In genomic region chr6:148837941-148838340, GRCh38 we compare ENCODE assay signal across 15 cellular contexts.
DNase-seq lines count a peak whose midpoint lies in the region; ATAC-seq and TF ChIP-seq lines count a peak whose summit lies in the region.
"Had no signal": no experiment of that assay in that cellular context is flagged by ENCODE, and none has a peak within 500 bp of the region (broad histone marks: within the 10 kb centered on the region; RNA-seq: fewer than 3 reads in every experiment).

No MANE protein-coding gene starts in this region.

- H3K9me3 ChIP-seq in H9 (ENCODE audit: control insufficient read depth, low read depth, low read length) = no peaks in the 10 kb centered on the region
- no peaks in the 10 kb centered on the region for H3K9me3 ChIP-seq in PC-9 (ENCODE audit: insufficient read depth, low read depth)
- H3K9me3 ChIP-seq in esophagus muscularis mucosa = no peaks in the 10 kb centered on the region
- H3K9me3 ChIP-seq in hepatocyte (ENCODE audit: low read depth) = no peaks in the 10 kb centered on the region
- H3K9me3 ChIP-seq: BLaER1 had no signal

- H3K27me3 Mint-ChIP-seq in H9 (ENCODE audit: low read depth) = no peaks in the 10 kb centered on the region
- no peaks in the 10 kb centered on the region for H3K27me3 Mint-ChIP-seq in stimulated activated memory B cell treated with anti-CD40 and anti-IgM and Interleukin-4, amounts not matched to agents 10 μg/mL and 1 μg/mL and 100 μg/mL, for 72 hours
- H3K27me3 Mint-ChIP-seq: CD8-positive, alpha-beta memory T cell had no signal

- H3K14ac ChIP-seq in H9 (ENCODE audit: insufficient read depth, low read length) = peak overlapping the region; percentile 77; the same call in 1 of the 2 replicates

- H3K9me2 ChIP-seq in PC-9 (ENCODE audit: insufficient read depth) = no peaks in the 10 kb centered on the region
- no peaks in the 10 kb centered on the region for H3K9me2 ChIP-seq in hepatocyte (replicated peaks; ENCODE audit: insufficient read depth)

- H3K79me2 ChIP-seq in H9 (ENCODE audit: insufficient read depth, low read length) (peaks cover 18% of the 10 kb centered on the region; the same call in 1 of the 2 replicates), PC-9 (ENCODE audit: low read depth) (no peaks in the 10 kb centered on the region), hepatocyte (peaks cover 12% of the 10 kb centered on the region)

- H3K9me3 Mint-ChIP-seq in H9 = no peaks in the 10 kb centered on the region
- no peaks in the 10 kb centered on the region for H3K9me3 Mint-ChIP-seq in stimulated activated memory B cell treated with anti-CD40 and anti-IgM and Interleukin-4, amounts not matched to agents 10 μg/mL and 1 μg/mL and 100 μg/mL, for 72 hours
- H3K9me3 Mint-ChIP-seq: CD8-positive, alpha-beta memory T cell had no signal

- no CpG with 5 or more reads among the region's 5 CpGs for WGBS in H9 (ENCODE audit: extremely low coverage, insufficient read length, low lambda C conversion rate)
- WGBS in esophagus muscularis mucosa = 83% methylated on average over 5 of the region's 5 CpGs
- WGBS in hepatocyte (ENCODE audit: low lambda C conversion rate, missing lambda C conversion rate) = 88% methylated on average over 5 of the region's 5 CpGs

- H3T11ph ChIP-seq in H9 (ENCODE audit: low read length) = no peak overlapping the region

- H3K4me1 ChIP-seq in H9 (ENCODE audit: insufficient read depth, low read length) (peaks cover 6% of the 10 kb centered on the region; the same call in 1 of the 2 replicates), PC-9 (replicated peaks; ENCODE audit: insufficient read depth) (peaks cover 43% of the 10 kb centered on the region), esophagus muscularis mucosa (peaks cover 0 to 9% (median 4%) of the 10 kb centered on the region in 4 donors), hepatocyte (ENCODE audit: insufficient read depth) (peaks cover 7% of the 10 kb centered on the region)
- H3K4me1 ChIP-seq: BLaER1 had no signal

- no peak for TF ChIP-seq POLR2A in esophagus muscularis mucosa (IDR thresholded peaks at IDR 0.05; ENCODE audit: low read depth)

- peaks cover 8% of the 10 kb centered on the region for H3K79me1 ChIP-seq in H9 (ENCODE audit: insufficient read depth, low read depth, low read length, poor library complexity, severe bottlenecking)

- peak overlapping the region in 2 of 3 experiments; percentile 53; a peak in 3 of 7 replicates for H3K27ac Mint-ChIP-seq in H9
- peak overlapping the region; percentile 53 for H3K27ac Mint-ChIP-seq in stimulated activated memory B cell treated with anti-CD40 and anti-IgM and Interleukin-4, amounts not matched to agents 10 μg/mL and 1 μg/mL and 100 μg/mL, for 72 hours

- TF ChIP-seq CTCF in H9 (conservative IDR thresholded peaks at IDR 0.05) (no peak), PC-9 (conservative IDR thresholded peaks at IDR 0.05) (no peak), esophagus muscularis mucosa (IDR thresholded peaks at IDR 0.05) (no peak), coronary artery (IDR thresholded peaks at IDR 0.05) (no peak), hepatocyte (IDR thresholded peaks at IDR 0.05; ENCODE audit: poor library complexity) (no peak)

- ATAC-seq in stimulated activated memory B cell treated with anti-CD40 and anti-IgM and Interleukin-4, amounts not matched to agents 10 μg/mL and 1 μg/mL and 100 μg/mL, for 72 hours = no peak

- no peaks in the 10 kb centered on the region for H3K27me3 ChIP-seq in H9 (ENCODE audit: insufficient read depth, low read length)
- no peaks in the 10 kb centered on the region for H3K27me3 ChIP-seq in PC-9 (ENCODE audit: insufficient read depth, low read depth)
- no peaks in the 10 kb centered on the region for H3K27me3 ChIP-seq in esophagus muscularis mucosa
- no peaks in the 10 kb centered on the region for H3K27me3 ChIP-seq in hepatocyte
- H3K27me3 ChIP-seq: BLaER1 had no signal

- no peak overlapping the region for H3K56ac ChIP-seq in H9 (ENCODE audit: insufficient read length, low read depth, low read length)

- H2AFZ ChIP-seq in H9 (ENCODE audit: low read length) = no peak overlapping the region
- H2AFZ ChIP-seq in PC-9 = no peak overlapping the region
- no peak overlapping the region for H2AFZ ChIP-seq in hepatocyte

- H3K4me2 ChIP-seq in H9 (ENCODE audit: insufficient read depth, insufficient read length, low read length) = no peak overlapping the region
- H3K4me2 ChIP-seq in PC-9 = peak overlapping the region; percentile 37
- H3K4me2 ChIP-seq in hepatocyte = no peak overlapping the region
- H3K4me2 ChIP-seq: BLaER1, KMS-11 had no signal

- no peak overlapping the region for H4K91ac ChIP-seq in H9 (ENCODE audit: insufficient read length, low read depth, low read length)

- H4K8ac ChIP-seq in H9 (replicated peaks; ENCODE audit: insufficient read length, low read depth, low read length) = no peak overlapping the region

- POLR2A ChIA-PET in PC-9 (lab: Charles Lee; ENCODE audit: unreplicated experiment) = no interaction called here

- no peak overlapping the region for H4K5ac ChIP-seq in H9 (ENCODE audit: insufficient read length, low read depth, low read length)

- H2BK120ac ChIP-seq in H9 (ENCODE audit: low read depth, low read length, poor library complexity, severe bottlenecking) = no peak overlapping the region

- BruUV-seq in PC-9 (replicated peaks; lab: Mats Ljungman, UMichigan) = no TSS peak

- CTCF ChIA-PET in PC-9 (lab: Charles Lee) = no interaction called here

- H3K4ac ChIP-seq in H9 (ENCODE audit: low read depth, low read length) = no peak overlapping the region

- H3K27ac ChIP-seq in H9 (ENCODE audit: insufficient read length, low read depth, low read length) = no peak overlapping the region
- peak overlapping the region; percentile 47 for H3K27ac ChIP-seq in PC-9
- no peak overlapping the region for H3K27ac ChIP-seq in esophagus muscularis mucosa (replicated peaks in 1 of 4)
- H3K27ac ChIP-seq in coronary artery = no peak overlapping the region
- no peak overlapping the region for H3K27ac ChIP-seq in hepatocyte
- H3K27ac ChIP-seq: BLaER1, KMS-11 had no signal

- H2BK15ac ChIP-seq in H9 (ENCODE audit: low read depth, low read length) = no peak overlapping the region

- H3K4me3 ChIP-seq in PC-9 = no peak overlapping the region
- no peak overlapping the region for H3K4me3 ChIP-seq in esophagus muscularis mucosa
- H3K4me3 ChIP-seq in coronary artery = no peak overlapping the region
- no peak overlapping the region for H3K4me3 ChIP-seq in hepatocyte
- H3K4me3 ChIP-seq: BLaER1 had no signal

- H3F3A ChIP-seq in PC-9 (ENCODE audit: insufficient read depth, low read depth) = peaks cover 3% of the 10 kb centered on the region; the same call in 1 of the 2 replicates

- peaks cover 49 to 50% of the 10 kb centered on the region in 2 experiments for H3K4me1 Mint-ChIP-seq in H9
- peaks cover 49% of the 10 kb centered on the region for H3K4me1 Mint-ChIP-seq in stimulated activated memory B cell treated with anti-CD40 and anti-IgM and Interleukin-4, amounts not matched to agents 10 μg/mL and 1 μg/mL and 100 μg/mL, for 72 hours

- H4K20me1 ChIP-seq in H9 (ENCODE audit: control insufficient read depth, insufficient read depth, insufficient read length) (no peaks in the 10 kb centered on the region), PC-9 (ENCODE audit: insufficient read depth) (no peaks in the 10 kb centered on the region), hepatocyte (ENCODE audit: insufficient read depth, poor library complexity, severe bottlenecking) (no peaks in the 10 kb centered on the region)

- no peak overlapping the region for H2AK5ac ChIP-seq in H9 (ENCODE audit: insufficient read length, low read length)

- no peak for DNase-seq in H9
- DNase-seq in PC-9 = peak; percentile 79 to 91
- DNase-seq in esophagus muscularis mucosa (ENCODE audit: extremely low spot score) = peak; percentile 85
- no peak for DNase-seq in cerebellum (ENCODE audit: low spot score)
- DNase-seq in coronary artery (ENCODE audit: low spot score) = no peak
- DNase-seq in hepatocyte (ENCODE audit: low spot score) = no peak
- DNase-seq: CD8-positive, alpha-beta memory T cell; MM.1S; NCI-H1105; NCI-H1694 treated with DMSO at 0.1 percent for 48 hours; NCI-H345; NCI-H526 treated with DMSO at 0.1 percent for 48 hours had no signal

- no peak overlapping the region for H3K23ac ChIP-seq in H9 (ENCODE audit: insufficient read length, low read depth, low read length)

- no peaks in the 10 kb centered on the region for H3K36me3 Mint-ChIP-seq in H9 (ENCODE audit: insufficient read depth in 1 of 3, low read depth in 3 of 3)
- H3K36me3 Mint-ChIP-seq in stimulated activated memory B cell treated with anti-CD40 and anti-IgM and Interleukin-4, amounts not matched to agents 10 μg/mL and 1 μg/mL and 100 μg/mL, for 72 hours = no peaks in the 10 kb centered on the region

- TF ChIP-seq EP300 in esophagus muscularis mucosa (IDR thresholded peaks at IDR 0.05) = no peak

- intact Hi-C loops in PC-9 (cut with micrococcal nuclease; ENCODE audit: unreplicated experiment) (loop anchor here (1.0 to 5.0 kb wide), 2 partner anchors 18 to 91 kb away; partner anchors contain the start of gene UST), esophagus muscularis mucosa (cut with DNase I) (no loop called here)

- H3K4me3 Mint-ChIP-seq in H9 = no peak overlapping the region
- no peak overlapping the region for H3K4me3 Mint-ChIP-seq in stimulated activated memory B cell treated with anti-CD40 and anti-IgM and Interleukin-4, amounts not matched to agents 10 μg/mL and 1 μg/mL and 100 μg/mL, for 72 hours
- H3K4me3 Mint-ChIP-seq: CD8-positive, alpha-beta memory T cell had no signal

- H2BK20ac ChIP-seq in H9 (ENCODE audit: low read depth, low read length, poor library complexity, severe bottlenecking) = no peak overlapping the region

- no peak overlapping the region for H3K18ac ChIP-seq in H9 (ENCODE audit: insufficient read length, low read depth, low read length)

- no peak overlapping the region for H2BK12ac ChIP-seq in H9 (ENCODE audit: insufficient read length, low read depth, low read length)

- H3K36me3 ChIP-seq in PC-9 (ENCODE audit: low read depth) = no peaks in the 10 kb centered on the region
- H3K36me3 ChIP-seq in esophagus muscularis mucosa = no peaks in the 10 kb centered on the region
- no peaks in the 10 kb centered on the region for H3K36me3 ChIP-seq in hepatocyte (replicated peaks; ENCODE audit: insufficient read depth, low read depth)
- H3K36me3 ChIP-seq: BLaER1 had no signal

- no peaks in the 10 kb centered on the region for H3K23me2 ChIP-seq in H9 (ENCODE audit: insufficient read length, low read depth, low read length, poor library complexity, severe bottlenecking)

- H3K9ac ChIP-seq in H9 (ENCODE audit: extremely low read depth, insufficient read length, low read length) = no peak overlapping the region
- H3K9ac ChIP-seq: BLaER1, KMS-11 had no signal

- H2BK5ac ChIP-seq in H9 (ENCODE audit: insufficient read length, low read length) = no peak overlapping the region

Comparison
In these comparisons a context has a peak if more than half of its experiments do, and no peak if none do; other contexts are left out.
1. DNase-seq: peak in PC-9 (2 of 2) and esophagus muscularis mucosa (single experiment); none in H9 (single experiment), cerebellum (single experiment), coronary artery (single experiment) and hepatocyte (single experiment).